Comparison of ENCODE assay signal across 1 cellular context in genomic region chr7:74256446-74257408, GRCh38.
TF ChIP-seq lines count a peak whose summit lies in the region.

No MANE protein-coding gene starts in this region.

TF ChIP-seq in GM23338, 12 proteins besides CTCF, POLR2A, EP300 and RAD21 (continued from another document):
- TF ChIP-seq, protein P1, sequence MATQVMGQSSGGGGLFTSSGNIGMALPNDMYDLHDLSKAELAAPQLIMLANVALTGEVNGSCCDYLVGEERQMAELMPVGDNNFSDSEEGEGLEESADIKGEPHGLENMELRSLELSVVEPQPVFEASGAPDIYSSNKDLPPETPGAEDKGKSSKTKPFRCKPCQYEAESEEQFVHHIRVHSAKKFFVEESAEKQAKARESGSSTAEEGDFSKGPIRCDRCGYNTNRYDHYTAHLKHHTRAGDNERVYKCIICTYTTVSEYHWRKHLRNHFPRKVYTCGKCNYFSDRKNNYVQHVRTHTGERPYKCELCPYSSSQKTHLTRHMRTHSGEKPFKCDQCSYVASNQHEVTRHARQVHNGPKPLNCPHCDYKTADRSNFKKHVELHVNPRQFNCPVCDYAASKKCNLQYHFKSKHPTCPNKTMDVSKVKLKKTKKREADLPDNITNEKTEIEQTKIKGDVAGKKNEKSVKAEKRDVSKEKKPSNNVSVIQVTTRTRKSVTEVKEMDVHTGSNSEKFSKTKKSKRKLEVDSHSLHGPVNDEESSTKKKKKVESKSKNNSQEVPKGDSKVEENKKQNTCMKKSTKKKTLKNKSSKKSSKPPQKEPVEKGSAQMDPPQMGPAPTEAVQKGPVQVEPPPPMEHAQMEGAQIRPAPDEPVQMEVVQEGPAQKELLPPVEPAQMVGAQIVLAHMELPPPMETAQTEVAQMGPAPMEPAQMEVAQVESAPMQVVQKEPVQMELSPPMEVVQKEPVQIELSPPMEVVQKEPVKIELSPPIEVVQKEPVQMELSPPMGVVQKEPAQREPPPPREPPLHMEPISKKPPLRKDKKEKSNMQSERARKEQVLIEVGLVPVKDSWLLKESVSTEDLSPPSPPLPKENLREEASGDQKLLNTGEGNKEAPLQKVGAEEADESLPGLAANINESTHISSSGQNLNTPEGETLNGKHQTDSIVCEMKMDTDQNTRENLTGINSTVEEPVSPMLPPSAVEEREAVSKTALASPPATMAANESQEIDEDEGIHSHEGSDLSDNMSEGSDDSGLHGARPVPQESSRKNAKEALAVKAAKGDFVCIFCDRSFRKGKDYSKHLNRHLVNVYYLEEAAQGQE (IDR thresholded peaks at IDR 0.05; ENCODE audit: unreplicated experiment) = no peak
- TF ChIP-seq JUNB (IDR thresholded peaks at IDR 0.05; ENCODE audit: unreplicated experiment) (no peak), POLR2AphosphoS5 (IDR thresholded peaks at IDR 0.05; ENCODE audit: low read depth) (no peak), CREB1 (CRISPR knock-in tag; IDR thresholded peaks at IDR 0.05; ENCODE audit: low read depth) (no peak), ZNF331 (CRISPR knock-in tag; IDR thresholded peaks at IDR 0.05; ENCODE audit: low read depth) (no peak)
- TF ChIP-seq, protein P2, sequence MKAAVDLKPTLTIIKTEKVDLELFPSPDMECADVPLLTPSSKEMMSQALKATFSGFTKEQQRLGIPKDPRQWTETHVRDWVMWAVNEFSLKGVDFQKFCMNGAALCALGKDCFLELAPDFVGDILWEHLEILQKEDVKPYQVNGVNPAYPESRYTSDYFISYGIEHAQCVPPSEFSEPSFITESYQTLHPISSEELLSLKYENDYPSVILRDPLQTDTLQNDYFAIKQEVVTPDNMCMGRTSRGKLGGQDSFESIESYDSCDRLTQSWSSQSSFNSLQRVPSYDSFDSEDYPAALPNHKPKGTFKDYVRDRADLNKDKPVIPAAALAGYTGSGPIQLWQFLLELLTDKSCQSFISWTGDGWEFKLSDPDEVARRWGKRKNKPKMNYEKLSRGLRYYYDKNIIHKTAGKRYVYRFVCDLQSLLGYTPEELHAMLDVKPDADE (IDR thresholded peaks at IDR 0.05) = no peak
